1 cellular context compared by ENCODE assay signal in the genomic region with DNA sequence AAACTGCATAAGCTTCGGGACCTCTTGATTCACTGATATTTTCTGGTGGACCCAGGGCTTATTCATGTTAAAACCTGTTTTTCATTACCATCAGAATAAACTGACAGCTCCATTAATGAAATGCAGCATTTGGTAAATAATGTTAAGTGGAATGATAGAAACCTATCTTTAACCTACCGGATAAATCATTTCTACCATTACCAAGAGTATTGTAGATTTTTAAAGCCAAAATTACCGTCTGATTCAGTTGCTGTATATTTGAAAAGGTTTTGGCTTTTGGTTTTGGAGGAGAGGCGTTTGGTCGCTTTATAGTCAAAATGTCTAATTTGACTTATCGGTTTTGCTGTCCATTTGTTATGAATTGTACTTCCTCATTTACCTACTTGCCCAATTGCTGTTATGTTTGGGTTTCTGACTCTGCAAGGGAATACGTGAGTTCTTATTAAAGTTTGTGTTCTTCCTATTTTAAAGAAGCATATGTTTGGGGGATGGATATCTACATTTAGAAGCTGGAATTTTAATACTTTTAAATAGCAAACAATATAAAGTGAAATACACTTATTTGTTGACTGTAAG.
TF ChIP-seq lines count a peak whose summit lies in the region.

No MANE protein-coding gene starts in this region.

TF ChIP-seq in SK-N-SH treated with all-trans-retinoic acid at 6 μM for 48 hours, 23 proteins besides CTCF, POLR2A, EP300 and RAD21 (continued from another document):
- TF ChIP-seq TSHZ2 (CRISPR knock-in tag; IDR thresholded peaks at IDR 0.05) (no peak), OSR1 (CRISPR knock-in tag; IDR thresholded peaks at IDR 0.05) (no peak), ZNF565 (CRISPR knock-in tag; conservative IDR thresholded peaks at IDR 0.05; ENCODE audit: low read depth) (no peak)
